Comparison of ENCODE assay signal across 28 cellular contexts in genomic region chr3:29772436-29772835, GRCh38.
"Had no signal": no experiment of that assay in that cellular context is flagged by ENCODE, and none has a peak within 500 bp of the region (broad histone marks: within the 10 kb centered on the region; RNA-seq: fewer than 3 reads in every experiment).

No MANE protein-coding gene starts in this region.

- DNase-seq: hypothalamus; immature natural killer cell; kidney; left colon; left lung; lower lobe of right lung; mammary epithelial cell; mesendoderm; naive B cell; natural killer cell; ovary; posterior cingulate gyrus; retina; right cardiac atrium; sigmoid colon; small intestine; spleen; stimulated activated CD4-positive, alpha-beta T cell treated with anti-CD3 and anti-CD28 coated beads, Interleukin-4, amount 100 ng/mL, for 24 hours; stimulated activated naive CD4-positive, alpha-beta T cell; tibial artery; trophoblast cell; upper lobe of right lung had no signal

- H3K27me3 ChIP-seq: left lung, ovary, sigmoid colon, spleen, suprapubic skin, tibial artery, upper lobe of right lung had no signal

- FAIRE-seq: islet of Langerhans, kidney, small intestine, urothelium cell line had no signal

- H3K36me3 ChIP-seq: left lung, lower lobe of right lung, ovary, prostate gland, sigmoid colon, spleen, suprapubic skin, thoracic aorta, tibial artery, upper lobe of right lung had no signal

- H3K27ac ChIP-seq: left lung, lower lobe of right lung, ovary, prostate gland, sigmoid colon, spleen, suprapubic skin, thoracic aorta, tibial artery, upper lobe of right lung had no signal

- H3K4me1 ChIP-seq: left lung, lower lobe of right lung, prostate gland, sigmoid colon, spleen, suprapubic skin, tibial artery, upper lobe of right lung had no signal

- ATAC-seq: left colon; left lung; lower lobe of right lung; natural killer cell; stimulated activated effector memory CD8-positive, alpha-beta T cell treated with anti-CD3 and anti-CD28 coated beads, Interleukin-12 subunit alpha, Interleukin-12 subunit beta, amount 100 ng/mL, for 72 hours; upper lobe of right lung had no signal

- H3K9me3 ChIP-seq: left lung, lower lobe of right lung, ovary, prostate gland, sigmoid colon, spleen, suprapubic skin, thoracic aorta, tibial artery, upper lobe of right lung had no signal

- H3K4me3 ChIP-seq: left lung, lower lobe of right lung, ovary, prostate gland, sigmoid colon, spleen, suprapubic skin, thoracic aorta, tibial artery, upper lobe of right lung had no signal
